Comparison of ENCODE assay signal across 26 cellular contexts in the genomic region with DNA sequence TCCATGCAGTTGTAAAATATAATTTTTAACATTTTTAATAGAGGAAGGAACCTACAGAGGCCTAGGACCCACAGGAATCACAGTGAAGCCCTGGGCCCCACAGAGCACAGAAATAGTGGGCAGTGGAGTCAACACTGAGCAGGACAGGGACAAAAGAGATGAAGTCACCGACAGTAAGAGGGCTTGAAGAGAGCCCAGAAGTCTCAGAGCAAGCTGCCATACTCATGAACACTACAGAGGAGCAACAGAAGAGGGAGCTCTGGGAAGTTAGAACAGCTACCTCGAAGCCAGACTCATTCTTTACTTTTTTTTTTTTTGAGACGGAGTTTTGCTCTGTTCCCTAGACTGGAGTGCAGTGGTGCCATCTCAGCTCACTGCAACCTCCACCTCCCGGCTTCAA.
"Had no signal": no experiment of that assay in that cellular context is flagged by ENCODE, and none has a peak within 500 bp of the region (broad histone marks: within the 10 kb centered on the region; RNA-seq: fewer than 3 reads in every experiment).

No MANE protein-coding gene starts in this region.

- H3K4me2 ChIP-seq: hepatocyte had no signal

- H3K9me3 ChIP-seq: body of pancreas, gastroesophageal sphincter, pancreas, suprapubic skin, tibial artery had no signal

- H3K27ac ChIP-seq: body of pancreas, cardiac muscle cell, gastroesophageal sphincter, hepatocyte, pancreas, right atrium auricular region, suprapubic skin, tibial artery had no signal

- FAIRE-seq: endothelial cell of umbilical vein, keratinocyte, pancreas had no signal

- H3K4me3 Mint-ChIP-seq: activated CD4-positive, alpha-beta memory T cell treated with anti-CD3 and anti-CD28 coated beads for 36 hours; effector memory CD8-positive, alpha-beta T cell; naive thymus-derived CD8-positive, alpha-beta T cell; neural crest cell; T-helper 2 cell treated with Interferon-gamma antibody and Interleukin-4, amounts not matched to agents 5 μg/mL and 100 μg/mL, for 36 hours had no signal

- H3K27me3 Mint-ChIP-seq: activated CD4-positive, alpha-beta memory T cell treated with anti-CD3 and anti-CD28 coated beads for 36 hours; effector memory CD8-positive, alpha-beta T cell had no signal

- H3K36me3 ChIP-seq: cardiac muscle cell, gastroesophageal sphincter, pancreas, right atrium auricular region, suprapubic skin, tibial artery had no signal

- H3K36me3 Mint-ChIP-seq: activated CD4-positive, alpha-beta memory T cell treated with anti-CD3 and anti-CD28 coated beads for 36 hours; naive thymus-derived CD8-positive, alpha-beta T cell had no signal

- H3K79me2 ChIP-seq: hepatocyte had no signal

- H3K4me1 ChIP-seq: body of pancreas, gastroesophageal sphincter, pancreas, right atrium auricular region, suprapubic skin, tibial artery had no signal

- H3K4me1 Mint-ChIP-seq: naive thymus-derived CD8-positive, alpha-beta T cell had no signal

- H3K27ac Mint-ChIP-seq: activated CD4-positive, alpha-beta memory T cell treated with anti-CD3 and anti-CD28 coated beads for 36 hours; activated naive CD4-positive, alpha-beta T cell treated with anti-CD3 and anti-CD28 coated beads, Interleukin-2, amount 50 U/mL, for 72 hours; effector memory CD8-positive, alpha-beta T cell; naive thymus-derived CD8-positive, alpha-beta T cell; T-helper 2 cell treated with Interferon-gamma antibody and Interleukin-4, amounts not matched to agents 5 μg/mL and 100 μg/mL, for 36 hours had no signal

- H2AFZ ChIP-seq: hepatocyte had no signal

- DNase-seq: activated CD4-positive, alpha-beta memory T cell treated with anti-CD3 and anti-CD28 coated beads for 36 hours; activated CD4-positive, alpha-beta T cell treated with anti-CD3 and anti-CD28 coated beads for 48 hours; activated CD8-positive, alpha-beta memory T cell treated with anti-CD3 and anti-CD28 coated beads, Interleukin-2, amount 50 U/mL, for 48 hours; activated naive CD4-positive, alpha-beta T cell; activated T-cell treated with anti-CD3 and anti-CD28 coated beads, Interleukin-2, amount 50 U/mL, for 48 hours; body of pancreas; cerebellar nuclear complex; cortex of kidney; effector memory CD8-positive, alpha-beta T cell; left cardiac atrium; naive thymus-derived CD8-positive, alpha-beta T cell; nucleus accumbens; pancreas; stimulated activated naive CD4-positive, alpha-beta T cell; T-helper 1 cell; tibial artery had no signal

- H3K27me3 ChIP-seq: body of pancreas, cardiac muscle cell, gastroesophageal sphincter, hepatocyte, pancreas, right atrium auricular region, suprapubic skin, tibial artery had no signal

- ATAC-seq: activated naive CD4-positive, alpha-beta T cell treated with anti-CD3 and anti-CD28 coated beads, Interleukin-2, amount 50 U/mL, for 72 hours; body of pancreas; effector memory CD8-positive, alpha-beta T cell; gastroesophageal sphincter; left cardiac atrium; naive thymus-derived CD8-positive, alpha-beta T cell; pancreas had no signal

- H3K4me3 ChIP-seq: body of pancreas, cardiac muscle cell, gastroesophageal sphincter, hepatocyte, pancreas, right atrium auricular region, suprapubic skin, tibial artery had no signal
